Comparison of ENCODE assay signal across 15 cellular contexts in the genomic region with DNA sequence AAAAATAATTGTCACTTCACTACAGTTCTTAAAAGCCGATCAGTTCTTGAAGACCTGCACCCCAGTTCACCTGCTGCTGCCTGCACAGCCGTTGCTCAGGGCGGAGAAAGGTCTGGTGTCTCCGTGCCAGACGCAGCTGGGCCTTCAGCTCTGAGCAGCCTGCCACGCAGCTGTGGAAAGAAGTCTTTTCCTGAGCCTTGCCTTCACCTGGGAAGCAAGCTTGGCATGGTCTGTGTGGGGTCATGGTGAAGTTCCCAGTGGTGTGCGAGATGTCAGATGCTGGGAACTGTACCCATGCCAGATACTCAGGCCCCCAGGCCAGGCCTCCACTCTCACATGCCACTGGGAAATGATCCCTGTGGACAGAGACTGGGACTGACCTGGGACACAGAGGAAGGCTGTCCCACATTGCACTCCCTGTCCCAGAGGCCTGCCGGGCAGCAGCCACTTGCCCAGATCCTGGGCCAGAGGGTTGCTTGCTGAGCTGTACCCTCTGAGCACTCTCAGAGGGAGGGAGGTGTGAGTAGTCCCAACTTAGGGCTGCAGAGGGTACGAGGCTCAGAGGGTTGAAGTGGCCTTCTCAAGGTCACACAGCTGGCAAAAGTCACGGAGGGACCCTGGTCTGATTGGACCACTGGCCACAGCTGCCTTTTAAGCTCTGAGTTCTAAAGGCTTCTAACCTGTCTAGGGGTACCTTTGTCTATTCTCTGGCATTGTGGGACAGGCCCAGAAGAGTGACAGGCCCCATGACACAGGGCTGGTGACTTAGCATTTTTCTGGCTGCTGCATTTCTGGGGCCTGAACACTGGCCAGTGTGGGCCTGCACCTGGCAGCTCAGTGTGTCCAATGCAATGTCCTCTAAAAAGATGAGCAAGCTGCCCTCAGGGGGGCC. TPM values are rescaled to one million over a fixed set of nuclear protein-coding genes. Genes with fewer than 3 reads are reported as not detected.
DNase-seq lines count a peak whose midpoint lies in the region; ATAC-seq and TF ChIP-seq lines count a peak whose summit lies in the region.
"Had no signal": no experiment of that assay in that cellular context is flagged by ENCODE, and none has a peak within 500 bp of the region (broad histone marks: within the 10 kb centered on the region; RNA-seq: fewer than 3 reads in every experiment).

No MANE protein-coding gene starts in this region.

- H3K4me3 ChIP-seq in mucosa of descending colon (no peak overlapping the region), prostate gland (no peak overlapping the region)

- H3K36me3 Mint-ChIP-seq in effector memory CD8-positive, alpha-beta T cell (ENCODE audit: insufficient read depth), result peaks cover 69% of the 10 kb centered on the region
- H3K36me3 Mint-ChIP-seq in mesothelial cell of epicardium, result peaks cover 15% of the 10 kb centered on the region

- TF ChIP-seq POLR2A in prostate gland (IDR thresholded peaks at IDR 0.05), result no peak

- no peaks in the 10 kb centered on the region for H3K9me3 ChIP-seq in mucosa of descending colon
- no peaks in the 10 kb centered on the region for H3K9me3 ChIP-seq in prostate gland

- H3K36me3 ChIP-seq in mucosa of descending colon (ENCODE audit: low read depth) (peaks cover 3% of the 10 kb centered on the region), prostate gland (no peaks in the 10 kb centered on the region)

- ATAC-seq in stimulated activated naive CD8-positive, alpha-beta T cell treated with anti-CD3 and anti-CD28 coated beads, Interleukin-15, amount 100 ng/mL, for 72 hours, result peak; percentile 27
- no peak for ATAC-seq in stimulated activated naive CD8-positive, alpha-beta T cell treated with anti-CD3 and anti-CD28 coated beads, Interleukin-15, Interleukin-2, amounts not matched to agents 100 U/mL and 50 U/mL, for 24 hours
- no peak for ATAC-seq in effector memory CD8-positive, alpha-beta T cell (replicated peaks)
- ATAC-seq in mucosa of descending colon (peak; percentile 16), HG02623 (IDR thresholded peaks at IDR 0.05; ENCODE audit: unreplicated experiment) (no peak), GM18502 (IDR thresholded peaks at IDR 0.05; ENCODE audit: poor library complexity, unreplicated experiment) (no peak)
- ATAC-seq: Panc1 had no signal

- no peaks in the 10 kb centered on the region for H3K27me3 Mint-ChIP-seq in stimulated activated naive CD8-positive, alpha-beta T cell treated with anti-CD3 and anti-CD28 coated beads, Interleukin-15, amount 100 ng/mL, for 72 hours
- H3K27me3 Mint-ChIP-seq in effector memory CD8-positive, alpha-beta T cell, result no peaks in the 10 kb centered on the region
- no peaks in the 10 kb centered on the region for H3K27me3 Mint-ChIP-seq in mesothelial cell of epicardium (ENCODE audit: low read depth)
- H3K27me3 Mint-ChIP-seq: IgD-negative memory B cell had no signal

- 94% methylated on average over 10 of the region's 10 CpGs for WGBS in prostate gland

- TF ChIP-seq CTCF in mucosa of descending colon (IDR thresholded peaks at IDR 0.05) (no peak), mesothelial cell of epicardium (IDR thresholded peaks at IDR 0.05; ENCODE audit: unreplicated experiment) (no peak), prostate gland (IDR thresholded peaks at IDR 0.05) (no peak)

- DNase-seq in stimulated activated naive CD8-positive, alpha-beta T cell treated with anti-CD3 and anti-CD28 coated beads, Interleukin-15, amount 100 ng/mL, for 72 hours, result no peak
- no peak for DNase-seq in stimulated activated naive CD8-positive, alpha-beta T cell treated with anti-CD3 and anti-CD28 coated beads, Interleukin-15, Interleukin-2, amounts not matched to agents 100 U/mL and 50 U/mL, for 24 hours
- no peak for DNase-seq in effector memory CD8-positive, alpha-beta T cell
- no peak for DNase-seq in mucosa of descending colon
- no peak for DNase-seq in mesothelial cell of epicardium (ENCODE audit: low spot score in 2 of 2, unreplicated experiment in 2 of 2)
- DNase-seq in prostate gland (ENCODE audit: low spot score), result no peak
- DNase-seq: activated CD4-positive, alpha-beta T cell treated with anti-CD3 and anti-CD28 coated beads, Interleukin-2, amount 50 U/mL, for 4 hours; BE2C; NCI-H1436; NCI-H524; stimulated activated CD4-positive, alpha-beta T cell treated with anti-CD3 and anti-CD28 coated beads, Interleukin-2, amount 100 ng/mL, for 48 hours had no signal

- H3K4me1 ChIP-seq in mucosa of descending colon (ENCODE audit: low read depth) (peaks cover 6% of the 10 kb centered on the region), prostate gland (replicated peaks) (no peaks in the 10 kb centered on the region)
- H3K4me1 ChIP-seq: BE2C had no signal

- no peak overlapping the region for H3K27ac ChIP-seq in prostate gland

- no peaks in the 10 kb centered on the region for H3K9me3 Mint-ChIP-seq in stimulated activated naive CD8-positive, alpha-beta T cell treated with anti-CD3 and anti-CD28 coated beads, Interleukin-15, amount 100 ng/mL, for 72 hours
- H3K9me3 Mint-ChIP-seq in effector memory CD8-positive, alpha-beta T cell, result no peaks in the 10 kb centered on the region
- H3K9me3 Mint-ChIP-seq in mesothelial cell of epicardium, result peaks cover 14% of the 10 kb centered on the region
- H3K9me3 Mint-ChIP-seq: IgD-negative memory B cell had no signal

- no peak overlapping the region for H3K4me3 Mint-ChIP-seq in stimulated activated naive CD8-positive, alpha-beta T cell treated with anti-CD3 and anti-CD28 coated beads, Interleukin-15, amount 100 ng/mL, for 72 hours
- peak overlapping the region in 1 of 2 donors; percentile 21 for H3K4me3 Mint-ChIP-seq in effector memory CD8-positive, alpha-beta T cell
- no peak overlapping the region for H3K4me3 Mint-ChIP-seq in mesothelial cell of epicardium

- H3K4me1 Mint-ChIP-seq in stimulated activated naive CD8-positive, alpha-beta T cell treated with anti-CD3 and anti-CD28 coated beads, Interleukin-15, amount 100 ng/mL, for 72 hours, result peaks cover 74% of the 10 kb centered on the region
- peaks cover 56 to 57% of the 10 kb centered on the region in 2 donors for H3K4me1 Mint-ChIP-seq in effector memory CD8-positive, alpha-beta T cell (ENCODE audit: low read depth in 2 of 2)
- no peaks in the 10 kb centered on the region for H3K4me1 Mint-ChIP-seq in mesothelial cell of epicardium

- H3K27ac Mint-ChIP-seq in stimulated activated naive CD8-positive, alpha-beta T cell treated with anti-CD3 and anti-CD28 coated beads, Interleukin-15, amount 100 ng/mL, for 72 hours, result peak overlapping the region in 1 of 2 donors; percentile 51
- peak overlapping the region; percentile 53 to 60 for H3K27ac Mint-ChIP-seq in effector memory CD8-positive, alpha-beta T cell
- no peak overlapping the region for H3K27ac Mint-ChIP-seq in mesothelial cell of epicardium

- intact Hi-C loops in mucosa of descending colon (cut with DNase I, micrococcal nuclease) (no loop called here), prostate gland (cut with DNase I) (no loop called here)

- H3K27me3 ChIP-seq in prostate gland (replicated peaks; ENCODE audit: insufficient read depth), result no peaks in the 10 kb centered on the region
- H3K27me3 ChIP-seq: BE2C had no signal

RNA-seq across cellular contexts. Expression of a gene that starts 55.4 kb away (rescaled TPM):
- total RNA-seq in mucosa of descending colon, result 100 to 1,000 TPM in 1 of 3 donors, 10 to 100 TPM in 2; 72.4 to 107 (median 91.2) TPM
- total RNA-seq in mesothelial cell of epicardium, result 26.9 to 29.5 TPM (median 28.1 TPM) in 3 replicates
- total RNA-seq in prostate gland, result 10 to 100 TPM; 16.6 to 56.5 TPM

Comparison
In these comparisons a context has a peak if more than half of its experiments do, and no peak if none do; other contexts are left out.
1. ATAC-seq: peak in stimulated activated naive CD8-positive, alpha-beta T cell treated with anti-CD3 and anti-CD28 coated beads, Interleukin-15, amount 100 ng/mL, for 72 hours (single experiment) and mucosa of descending colon (single experiment); none in stimulated activated naive CD8-positive, alpha-beta T cell treated with anti-CD3 and anti-CD28 coated beads, Interleukin-15, Interleukin-2, amounts not matched to agents 100 U/mL and 50 U/mL, for 24 hours (single experiment), effector memory CD8-positive, alpha-beta T cell (single experiment), HG02623 (single experiment) and GM18502 (single experiment).